In genomic region chr2:193348055-193348454, GRCh38 we compare ENCODE assay signal across 1 cellular context.
TF ChIP-seq lines count a peak whose summit lies in the region.

No MANE protein-coding gene starts in this region.

TF ChIP-seq in WTC11, 78 proteins besides CTCF, POLR2A, EP300 and RAD21 (continued from another document):
- TF ChIP-seq ZNF425 (CRISPR knock-in tag; conservative IDR thresholded peaks at IDR 0.05) (no peak), SP1 (CRISPR knock-in tag; conservative IDR thresholded peaks at IDR 0.05) (no peak), MLX (CRISPR knock-in tag; IDR thresholded peaks at IDR 0.05) (no peak)
